In genomic region chr2:63692002-63692606, GRCh38 we compare ENCODE assay signal across 8 cellular contexts.
DNase-seq lines count a peak whose midpoint lies in the region; ATAC-seq and TF ChIP-seq lines count a peak whose summit lies in the region.

No MANE protein-coding gene starts in this region.

- H3K36me3 ChIP-seq in SK-N-SH (replicated peaks in 1 of 2; ENCODE audit: control insufficient read depth in 1 of 2, insufficient read depth in 2 of 2, low read length in 1 of 2), result no peaks in the 10 kb centered on the region

- H3K4me3 ChIP-seq in SK-N-SH (ENCODE audit: low read depth in 2 of 2, low read length in 1 of 2), result no peak overlapping the region

- no peaks in the 10 kb centered on the region for H3K9me2 ChIP-seq in SK-N-SH

- H3K4me2 ChIP-seq in SK-N-SH, result no peak overlapping the region

- no peak overlapping the region for H3K4me3 Mint-ChIP-seq in progenitor cell of endocrine pancreas (ENCODE audit: low read depth)

- no peak overlapping the region for H3K27ac Mint-ChIP-seq in progenitor cell of endocrine pancreas

- no peaks in the 10 kb centered on the region for H3K36me3 Mint-ChIP-seq in progenitor cell of endocrine pancreas (ENCODE audit: insufficient read depth)

- no peaks in the 10 kb centered on the region for H3K9me3 ChIP-seq in SK-N-SH

- H3K27me3 ChIP-seq in SK-N-SH (ENCODE audit: insufficient read depth), result no peaks in the 10 kb centered on the region

- POLR2A ChIA-PET in SK-N-SH (lab: Yijun Ruan, JAX), result no interaction called here

- H3F3A ChIP-seq in SK-N-SH (replicated peaks; ENCODE audit: insufficient read depth), result no peaks in the 10 kb centered on the region

- H3K9me3 Mint-ChIP-seq in progenitor cell of endocrine pancreas (ENCODE audit: low read depth), result no peaks in the 10 kb centered on the region

- TF ChIP-seq RAD21 in Ishikawa (IDR thresholded peaks at IDR 0.05; ENCODE audit: low read depth), result peak; percentile 66
- TF ChIP-seq RAD21 in SK-N-SH (IDR thresholded peaks at IDR 0.05; ENCODE audit: low read length), result peak; percentile 78

- H3K27ac ChIP-seq in SK-N-SH (ENCODE audit: low read depth in 2 of 2, low read length in 1 of 2), result no peak overlapping the region

- CTCF ChIA-PET in SK-N-SH (lab: Yijun Ruan, JAX), result interaction anchor here (0.6 to 5.0 kb wide), 14 partner anchors 15 to 257 kb away, joined by 3 to 71 read pairs (median 4); partner anchors contain the start of gene UGP2

- H4K20me1 ChIP-seq in SK-N-SH (ENCODE audit: insufficient read depth), result no peaks in the 10 kb centered on the region

- H3K4me1 Mint-ChIP-seq in progenitor cell of endocrine pancreas (ENCODE audit: low read depth), result peaks cover 1% of the 10 kb centered on the region

- H3K79me2 ChIP-seq in SK-N-SH (ENCODE audit: insufficient read depth), result no peaks in the 10 kb centered on the region

- peak; percentile 20 for DNase-seq in NCI-H2171 treated with DMSO at 0.1 percent for 48 hours (lab: John Stamatoyannopoulos, UW)
- DNase-seq in NCI-H2171 (lab: John Stamatoyannopoulos, UW), result no peak
- peak; percentile 39 for DNase-seq in SK-N-SH
- DNase-seq in fibroblast of the conjunctiva (ENCODE audit: low read depth), result peak; percentile 55
- DNase-seq in progenitor cell of endocrine pancreas (ENCODE audit: low spot score, unreplicated experiment), result no peak

- ATAC-seq in HG03196 (IDR thresholded peaks at IDR 0.05; ENCODE audit: unreplicated experiment) (no peak), HG03354 (IDR thresholded peaks at IDR 0.05; ENCODE audit: poor library complexity, severe bottlenecking, unreplicated experiment) (no peak)

- TF ChIP-seq EP300 in Ishikawa (IDR thresholded peaks at IDR 0.05; ENCODE audit: borderline replicate concordance), result no peak
- no peak for TF ChIP-seq EP300 in SK-N-SH (IDR thresholded peaks at IDR 0.05; ENCODE audit: borderline replicate concordance in 1 of 2, low read depth in 1 of 2, low read length in 1 of 2)

- H3K27me3 Mint-ChIP-seq in progenitor cell of endocrine pancreas, result no peaks in the 10 kb centered on the region

- no peak overlapping the region for H3K9ac ChIP-seq in SK-N-SH

- H3K4me1 ChIP-seq in SK-N-SH (ENCODE audit: control insufficient read depth in 1 of 2, insufficient read depth in 2 of 2, low read depth in 1 of 2, low read length in 1 of 2), result peaks cover 0 to 2% of the 10 kb centered on the region in 2 experiments; a peak in 1 of 4 replicates

- TF ChIP-seq CTCF in SK-N-SH (IDR thresholded peaks at IDR 0.05), result peak; percentile 76
- peak; percentile 67 for TF ChIP-seq CTCF in progenitor cell of endocrine pancreas (IDR thresholded peaks at IDR 0.05; ENCODE audit: unreplicated experiment)

- peak overlapping the region; percentile 36; the same call in 1 of the 2 replicates for H2AFZ ChIP-seq in SK-N-SH (ENCODE audit: low read depth)

- 0% methylated on average over 1 of the region's 1 CpG for WGBS in SK-N-SH (ENCODE audit: low lambda C conversion rate)

TF ChIP-seq in Ishikawa, 13 proteins besides CTCF, POLR2A, EP300 and RAD21 (continues in another document):
- TF ChIP-seq EGR1 (IDR thresholded peaks at IDR 0.05) (no peak), CEBPB (IDR thresholded peaks at IDR 0.05) (no peak), USF1 (IDR thresholded peaks at IDR 0.05) (no peak), REST (IDR thresholded peaks at IDR 0.05; ENCODE audit: low read depth) (no peak), YY1 (IDR thresholded peaks at IDR 0.05; ENCODE audit: low read depth) (no peak), TCF12 (IDR thresholded peaks at IDR 0.05; ENCODE audit: low read depth) (no peak), TEAD4 (IDR thresholded peaks at IDR 0.05) (no peak), FOXM1 (IDR thresholded peaks at IDR 0.05; ENCODE audit: borderline replicate concordance, low read depth) (no peak), MAX (IDR thresholded peaks at IDR 0.05) (no peak), CREB1 (IDR thresholded peaks at IDR 0.05; ENCODE audit: low read depth) (no peak), TAF1 (IDR thresholded peaks at IDR 0.05; ENCODE audit: low read depth) (no peak), ZBTB7A (IDR thresholded peaks at IDR 0.05; ENCODE audit: low read depth) (no peak)

TF ChIP-seq in SK-N-SH, 30 proteins besides CTCF, POLR2A, EP300 and RAD21:
- peak; percentile 74 for TF ChIP-seq TCF12 (IDR thresholded peaks at IDR 0.05)
- TF ChIP-seq SMC3 (IDR thresholded peaks at IDR 0.05; ENCODE audit: low read depth, low read length), result peak; percentile 71
- TF ChIP-seq TEAD4 (IDR thresholded peaks at IDR 0.05; ENCODE audit: borderline replicate concordance, insufficient read depth), result no peak
- TF ChIP-seq POLR2AphosphoS5 (IDR thresholded peaks at IDR 0.05; ENCODE audit: low read depth, low read length), result no peak
- peak; percentile 38 for TF ChIP-seq CHD2 (IDR thresholded peaks at IDR 0.05; ENCODE audit: low read length, partially characterized antibody)

Comparison
In these comparisons a context has a peak if more than half of its experiments do, and no peak if none do; other contexts are left out.
1. DNase-seq: peak in NCI-H2171 treated with DMSO at 0.1 percent for 48 hours (single experiment), SK-N-SH (single experiment) and fibroblast of the conjunctiva (single experiment); none in NCI-H2171 (single experiment) and progenitor cell of endocrine pancreas (single experiment).